Comparison of ENCODE assay signal across 8 cellular contexts in genomic region chr15:51076898-51077564, GRCh38. TPM values are rescaled to one million over a fixed set of nuclear protein-coding genes. Genes with fewer than 3 reads are reported as not detected.
DNase-seq lines count a peak whose midpoint lies in the region; ATAC-seq and TF ChIP-seq lines count a peak whose summit lies in the region.

No MANE protein-coding gene starts in this region.

- H3K27ac Mint-ChIP-seq in T-helper 17 cell = no peak overlapping the region

- H3K9me3 ChIP-seq in T-helper 17 cell (ENCODE audit: control insufficient read depth, low read length, poor library complexity, severe bottlenecking) = no peaks in the 10 kb centered on the region

- H3K36me3 Mint-ChIP-seq in T-helper 17 cell (ENCODE audit: low read depth) = peaks cover 4% of the 10 kb centered on the region

- TF ChIP-seq CTCF in AG10803 (conservative IDR thresholded peaks at IDR 0.05; ENCODE audit: low read length) = no peak

- DNase-seq in AG10803 (ENCODE audit: low read depth) (peak; percentile 54), T-helper 17 cell (no peak), glomerular visceral epithelial cell (ENCODE audit: extremely low spot score) (peak; percentile 69), sciatic nerve (ENCODE audit: low spot score) (peak; percentile 78), NCI-H2171 (lab: John Stamatoyannopoulos, UW) (no peak)

- H3K4me1 Mint-ChIP-seq in T-helper 17 cell = peaks cover 5% of the 10 kb centered on the region

- H3K4me3 Mint-ChIP-seq in T-helper 17 cell = peak overlapping the region; percentile 63

- peaks cover 49% of the 10 kb centered on the region for H3K27me3 Mint-ChIP-seq in T-helper 17 cell

- peak overlapping the region; percentile 42 for H3K4me3 ChIP-seq in AG10803 (ENCODE audit: low read length)

- ATAC-seq in GM21619 (IDR thresholded peaks at IDR 0.05; ENCODE audit: unreplicated experiment) (peak; percentile 57), T-helper 17 cell (no peak), sciatic nerve (peak; percentile 91), HG02623 (IDR thresholded peaks at IDR 0.05; ENCODE audit: unreplicated experiment) (no peak), GM18861 (IDR thresholded peaks at IDR 0.05; ENCODE audit: unreplicated experiment) (no peak)

- intact Hi-C loops in sciatic nerve (cut with DNase I) = no loop called here

RNA-seq across cellular contexts. Expression of gene TNFAIP8L3, which starts 17.7 kb away (rescaled TPM):
- total RNA-seq in T-helper 17 cell = not detected
- 10.8 TPM for total RNA-seq in sciatic nerve

Comparison
In these comparisons a context has a peak if more than half of its experiments do, and no peak if none do; other contexts are left out.
1. DNase-seq: peak in AG10803 (single experiment), glomerular visceral epithelial cell (single experiment) and sciatic nerve (single experiment); none in T-helper 17 cell (0 of 3) and NCI-H2171 (single experiment).
2. ATAC-seq: peak in GM21619 (single experiment) and sciatic nerve (single experiment); none in T-helper 17 cell (single experiment), HG02623 (single experiment) and GM18861 (single experiment).
3. RNA of gene TNFAIP8L3, which starts 17.7 kb away (total RNA-seq): 10.8 TPM in sciatic nerve (single experiment); not detected in T-helper 17 cell; every median in the first group is over 10 times any median in the second.